In the genomic region with DNA sequence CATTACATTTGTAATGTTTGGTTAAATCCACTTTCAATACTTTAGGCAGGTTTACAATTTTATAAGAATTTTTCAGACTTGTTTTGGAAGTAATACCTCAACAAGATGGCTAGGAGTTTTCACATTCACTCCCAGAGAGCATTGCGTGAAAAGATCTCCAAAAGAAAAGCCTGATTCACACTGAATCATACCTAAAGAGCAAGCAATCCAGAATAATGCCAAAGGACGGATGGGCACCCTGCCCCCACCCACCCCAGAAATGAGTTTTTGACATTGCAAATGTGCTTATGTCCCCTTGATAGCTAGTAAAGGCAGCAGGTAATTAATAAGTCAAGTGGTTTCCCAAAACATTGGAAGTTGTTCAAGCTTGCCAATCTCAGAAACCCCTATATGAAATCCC, we compare ENCODE assay signal across 13 cellular contexts.
A peak's percentile ranks its signal among the peaks of the same experiment; 100 is the strongest.
DNase-seq lines count a peak whose midpoint lies in the region; ATAC-seq and TF ChIP-seq lines count a peak whose summit lies in the region.
"Had no signal": no experiment of that assay in that cellular context is flagged by ENCODE, and none has a peak within 500 bp of the region (broad histone marks: within the 10 kb centered on the region; RNA-seq: fewer than 3 reads in every experiment).

No MANE protein-coding gene starts in this region.

- H3K79me2 ChIP-seq in SK-N-SH (ENCODE audit: insufficient read depth) (no peaks in the 10 kb centered on the region), smooth muscle cell (ENCODE audit: low read depth) (no peaks in the 10 kb centered on the region)

- H2AFZ ChIP-seq in SK-N-SH (ENCODE audit: low read depth) (peak overlapping the region; percentile 52; the same call in 1 of the 2 replicates), smooth muscle cell (ENCODE audit: low read depth) (no peak overlapping the region)

- peak; percentile 37 for DNase-seq in H4 (ENCODE audit: low spot score)
- no peak for DNase-seq in SK-N-SH
- peak; percentile 6 for DNase-seq in fibroblast of gingiva (ENCODE audit: low read depth)
- DNase-seq in smooth muscle cell (lab: John Stamatoyannopoulos, UW; ENCODE audit: unreplicated experiment): no peak
- DNase-seq in NCI-H446 treated with DMSO at 0.1 percent for 48 hours (lab: John Stamatoyannopoulos, UW): no peak
- DNase-seq in ovary: no peak
- DNase-seq: activated CD8-positive, alpha-beta memory T cell treated with anti-CD3 and anti-CD28 coated beads, Interleukin-2, amount 10 ng/mL, durations not matched to agents 7 days and 5 days; BE2C; NCI-H2081; nephron progenitor cell; PC-3; T-helper 9 cell had no signal

- no peak for TF ChIP-seq POLR2A in ovary (IDR thresholded peaks at IDR 0.05)

- intact Hi-C loops in ovary (cut with DNase I): no loop called here

- TF ChIP-seq EP300 in SK-N-SH (IDR thresholded peaks at IDR 0.05; ENCODE audit: borderline replicate concordance in 1 of 2, low read depth in 1 of 2, low read length in 1 of 2) (no peak), ovary (IDR thresholded peaks at IDR 0.05) (no peak)

- no peaks in the 10 kb centered on the region for H3K9me3 ChIP-seq in SK-N-SH
- no peaks in the 10 kb centered on the region for H3K9me3 ChIP-seq in smooth muscle cell (replicated peaks; ENCODE audit: low read depth)
- no peaks in the 10 kb centered on the region for H3K9me3 ChIP-seq in ovary
- H3K9me3 ChIP-seq: BE2C had no signal

- CTCF ChIA-PET in SK-N-SH (lab: Yijun Ruan, JAX): no interaction called here

- H3K27me3 ChIP-seq in SK-N-SH (ENCODE audit: insufficient read depth) (no peaks in the 10 kb centered on the region), smooth muscle cell (ENCODE audit: low read depth) (no peaks in the 10 kb centered on the region), ovary (no peaks in the 10 kb centered on the region)
- H3K27me3 ChIP-seq: BE2C had no signal

- POLR2A ChIA-PET in SK-N-SH (lab: Yijun Ruan, JAX): no interaction called here

- peak overlapping the region; percentile 23 for H3K4me2 ChIP-seq in SK-N-SH
- peak overlapping the region; percentile 78 for H3K4me2 ChIP-seq in smooth muscle cell

- H3K4me1 ChIP-seq in SK-N-SH (ENCODE audit: control insufficient read depth in 1 of 2, insufficient read depth in 2 of 2, low read depth in 1 of 2, low read length in 1 of 2) (peaks cover 0 to 6% of the 10 kb centered on the region in 2 experiments; a peak in 2 of 4 replicates), smooth muscle cell (ENCODE audit: low read depth) (peaks cover 19% of the 10 kb centered on the region), ovary (ENCODE audit: insufficient read depth) (no peaks in the 10 kb centered on the region)
- H3K4me1 ChIP-seq: BE2C had no signal

- H3K27ac ChIP-seq in SK-N-SH (ENCODE audit: low read depth in 2 of 2, low read length in 1 of 2): peak overlapping the region in 1 of 2 experiments; percentile 83; a peak in 2 of 4 replicates
- H3K27ac ChIP-seq in smooth muscle cell (ENCODE audit: low read depth): peak overlapping the region; percentile 96
- no peak overlapping the region for H3K27ac ChIP-seq in ovary

- no peak for TF ChIP-seq RAD21 in SK-N-SH (IDR thresholded peaks at IDR 0.05; ENCODE audit: low read length)

- H3K4me3 ChIP-seq in SK-N-SH (ENCODE audit: low read depth in 2 of 2, low read length in 1 of 2): peak overlapping the region in 1 of 2 experiments; percentile 24; a peak in 1 of 4 replicates
- H3K4me3 ChIP-seq in smooth muscle cell: no peak overlapping the region
- no peak overlapping the region for H3K4me3 ChIP-seq in ovary

- TF ChIP-seq CTCF in SK-N-SH (IDR thresholded peaks at IDR 0.05) (no peak), smooth muscle cell (IDR thresholded peaks at IDR 0.05; ENCODE audit: borderline replicate concordance, insufficient read depth, poor library complexity, severe bottlenecking) (no peak), ovary (IDR thresholded peaks at IDR 0.05) (no peak)

- H4K20me1 ChIP-seq in SK-N-SH (ENCODE audit: insufficient read depth): no peaks in the 10 kb centered on the region
- no peaks in the 10 kb centered on the region for H4K20me1 ChIP-seq in smooth muscle cell (ENCODE audit: low read depth)

- ATAC-seq in HG03025 (IDR thresholded peaks at IDR 0.05; ENCODE audit: low FRiP score, unreplicated experiment): no peak
- ATAC-seq: activated CD8-positive, alpha-beta memory T cell treated with anti-CD3 and anti-CD28 coated beads, Interleukin-2, amount 10 ng/mL, durations not matched to agents 7 days and 5 days; PC-3 had no signal

- 10% methylated on average over 2 of the region's 2 CpGs for WGBS in SK-N-SH (ENCODE audit: low lambda C conversion rate)
- 36% methylated on average over 2 of the region's 2 CpGs for WGBS in smooth muscle cell (ENCODE audit: low lambda C conversion rate)
- 73 to 86% (median 78%) methylated on average over 2 of the region's 2 CpGs for WGBS in ovary, 3 donors

- H3F3A ChIP-seq in SK-N-SH (replicated peaks; ENCODE audit: insufficient read depth): peaks cover 5% of the 10 kb centered on the region
- H3F3A ChIP-seq in smooth muscle cell (ENCODE audit: low read depth): peaks cover 5% of the 10 kb centered on the region

- peak overlapping the region; percentile 48; the same call in 1 of the 2 replicates for H3K9ac ChIP-seq in SK-N-SH
- peak overlapping the region; percentile 69 for H3K9ac ChIP-seq in smooth muscle cell (ENCODE audit: low read depth)

- H3K9me2 ChIP-seq in SK-N-SH: no peaks in the 10 kb centered on the region

- H3K36me3 ChIP-seq in SK-N-SH (replicated peaks in 1 of 2; ENCODE audit: control insufficient read depth in 1 of 2, insufficient read depth in 2 of 2, low read length in 1 of 2) (no peaks in the 10 kb centered on the region), smooth muscle cell (ENCODE audit: low read depth) (no peaks in the 10 kb centered on the region), ovary (no peaks in the 10 kb centered on the region)
- H3K36me3 ChIP-seq: BE2C had no signal

TF ChIP-seq in SK-N-SH, 30 proteins besides CTCF, POLR2A, EP300 and RAD21:
- no peak for TF ChIP-seq ELF1 (IDR thresholded peaks at IDR 0.05)
- TF ChIP-seq RFX5 (IDR thresholded peaks at IDR 0.05; ENCODE audit: low read length): no peak
- TF ChIP-seq SMC3 (IDR thresholded peaks at IDR 0.05; ENCODE audit: low read depth, low read length): no peak
- peak; percentile 71 for TF ChIP-seq FOSL2 (IDR thresholded peaks at IDR 0.05; ENCODE audit: borderline replicate concordance, low read depth)
- TF ChIP-seq, protein P1, sequence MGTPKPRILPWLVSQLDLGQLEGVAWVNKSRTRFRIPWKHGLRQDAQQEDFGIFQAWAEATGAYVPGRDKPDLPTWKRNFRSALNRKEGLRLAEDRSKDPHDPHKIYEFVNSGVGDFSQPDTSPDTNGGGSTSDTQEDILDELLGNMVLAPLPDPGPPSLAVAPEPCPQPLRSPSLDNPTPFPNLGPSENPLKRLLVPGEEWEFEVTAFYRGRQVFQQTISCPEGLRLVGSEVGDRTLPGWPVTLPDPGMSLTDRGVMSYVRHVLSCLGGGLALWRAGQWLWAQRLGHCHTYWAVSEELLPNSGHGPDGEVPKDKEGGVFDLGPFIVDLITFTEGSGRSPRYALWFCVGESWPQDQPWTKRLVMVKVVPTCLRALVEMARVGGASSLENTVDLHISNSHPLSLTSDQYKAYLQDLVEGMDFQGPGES (IDR thresholded peaks at IDR 0.05; ENCODE audit: low read depth, low read length): no peak
- TF ChIP-seq TEAD4 (IDR thresholded peaks at IDR 0.05; ENCODE audit: borderline replicate concordance, insufficient read depth): no peak
- TF ChIP-seq, protein P2, sequence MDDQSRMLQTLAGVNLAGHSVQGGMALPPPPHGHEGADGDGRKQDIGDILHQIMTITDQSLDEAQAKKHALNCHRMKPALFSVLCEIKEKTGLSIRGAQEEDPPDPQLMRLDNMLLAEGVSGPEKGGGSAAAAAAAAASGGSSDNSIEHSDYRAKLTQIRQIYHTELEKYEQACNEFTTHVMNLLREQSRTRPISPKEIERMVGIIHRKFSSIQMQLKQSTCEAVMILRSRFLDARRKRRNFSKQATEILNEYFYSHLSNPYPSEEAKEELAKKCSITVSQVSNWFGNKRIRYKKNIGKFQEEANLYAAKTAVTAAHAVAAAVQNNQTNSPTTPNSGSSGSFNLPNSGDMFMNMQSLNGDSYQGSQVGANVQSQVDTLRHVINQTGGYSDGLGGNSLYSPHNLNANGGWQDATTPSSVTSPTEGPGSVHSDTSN (IDR thresholded peaks at IDR 0.05): 0 out of 2 replicates have a peak, but pooled peaks have one; percentile 8
- TF ChIP-seq, protein P3, sequence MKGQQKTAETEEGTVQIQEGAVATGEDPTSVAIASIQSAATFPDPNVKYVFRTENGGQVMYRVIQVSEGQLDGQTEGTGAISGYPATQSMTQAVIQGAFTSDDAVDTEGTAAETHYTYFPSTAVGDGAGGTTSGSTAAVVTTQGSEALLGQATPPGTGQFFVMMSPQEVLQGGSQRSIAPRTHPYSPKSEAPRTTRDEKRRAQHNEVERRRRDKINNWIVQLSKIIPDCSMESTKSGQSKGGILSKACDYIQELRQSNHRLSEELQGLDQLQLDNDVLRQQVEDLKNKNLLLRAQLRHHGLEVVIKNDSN (IDR thresholded peaks at IDR 0.05; ENCODE audit: borderline replicate concordance, low read depth): no peak
- 0 out of 2 replicates have a peak, but pooled peaks have one; percentile 25 for TF ChIP-seq NFIC (IDR thresholded peaks at IDR 0.05; ENCODE audit: borderline replicate concordance)
- TF ChIP-seq, protein P4, sequence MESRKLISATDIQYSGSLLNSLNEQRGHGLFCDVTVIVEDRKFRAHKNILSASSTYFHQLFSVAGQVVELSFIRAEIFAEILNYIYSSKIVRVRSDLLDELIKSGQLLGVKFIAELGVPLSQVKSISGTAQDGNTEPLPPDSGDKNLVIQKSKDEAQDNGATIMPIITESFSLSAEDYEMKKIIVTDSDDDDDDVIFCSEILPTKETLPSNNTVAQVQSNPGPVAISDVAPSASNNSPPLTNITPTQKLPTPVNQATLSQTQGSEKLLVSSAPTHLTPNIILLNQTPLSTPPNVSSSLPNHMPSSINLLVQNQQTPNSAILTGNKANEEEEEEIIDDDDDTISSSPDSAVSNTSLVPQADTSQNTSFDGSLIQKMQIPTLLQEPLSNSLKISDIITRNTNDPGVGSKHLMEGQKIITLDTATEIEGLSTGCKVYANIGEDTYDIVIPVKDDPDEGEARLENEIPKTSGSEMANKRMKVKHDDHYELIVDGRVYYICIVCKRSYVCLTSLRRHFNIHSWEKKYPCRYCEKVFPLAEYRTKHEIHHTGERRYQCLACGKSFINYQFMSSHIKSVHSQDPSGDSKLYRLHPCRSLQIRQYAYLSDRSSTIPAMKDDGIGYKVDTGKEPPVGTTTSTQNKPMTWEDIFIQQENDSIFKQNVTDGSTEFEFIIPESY (IDR thresholded peaks at IDR 0.05; ENCODE audit: borderline replicate concordance, low read depth): no peak
- 0 out of 2 replicates have a peak, but pooled peaks have one; percentile 13 for TF ChIP-seq YY1 (IDR thresholded peaks at IDR 0.05; ENCODE audit: low read depth)
- peak; percentile 27; the same call in 1 of the 2 replicates for TF ChIP-seq JUND (IDR thresholded peaks at IDR 0.05)
- no peak for TF ChIP-seq TCF12 (IDR thresholded peaks at IDR 0.05)

Comparison
In these comparisons a context has a peak if more than half of its experiments do, and no peak if none do; other contexts are left out.
1. DNase-seq: peak in H4 (single experiment) and fibroblast of gingiva (single experiment); none in SK-N-SH (single experiment), smooth muscle cell (single experiment), NCI-H446 treated with DMSO at 0.1 percent for 48 hours (single experiment) and ovary (0 of 5).